ENCODE assay signal across 8 cellular contexts in the genomic region with DNA sequence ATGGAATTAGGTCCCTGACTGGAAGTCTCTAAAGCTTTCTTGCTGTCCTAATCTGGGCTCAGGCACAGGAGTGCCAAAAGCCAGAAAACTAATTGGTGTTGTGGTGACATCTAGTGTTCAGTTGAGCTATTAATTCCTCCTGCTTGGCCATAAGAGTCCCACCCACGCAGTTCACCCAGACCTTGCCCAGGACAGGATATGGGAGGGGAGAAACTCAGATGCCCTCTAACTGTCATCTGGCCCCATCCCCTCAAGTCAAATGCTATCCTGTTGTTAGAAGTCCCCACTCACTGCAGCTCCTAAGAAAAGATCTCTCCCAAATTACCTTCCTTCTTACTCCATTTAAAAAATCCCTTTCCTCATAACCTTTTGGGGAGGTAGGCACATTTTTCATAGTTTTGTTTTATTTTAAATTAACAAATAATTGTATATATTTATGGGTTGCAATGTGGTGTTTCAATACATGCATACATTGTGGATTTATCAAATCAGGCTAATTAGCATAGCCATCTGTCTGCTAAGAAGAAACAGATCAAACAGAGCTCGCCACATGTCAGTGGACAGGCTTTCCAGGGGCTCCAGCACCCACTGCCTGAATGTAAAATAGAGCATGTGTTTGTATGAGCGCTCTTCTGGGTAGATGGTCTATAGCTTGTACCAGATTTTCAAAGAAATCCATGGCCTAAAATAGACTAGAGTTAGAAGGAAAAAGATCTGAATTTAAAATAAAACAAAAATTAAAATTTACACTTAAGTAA.
DNase-seq lines count a peak whose midpoint lies in the region; ATAC-seq and TF ChIP-seq lines count a peak whose summit lies in the region.

No MANE protein-coding gene starts in this region.

- no peak overlapping the region for H3K4me3 ChIP-seq in GM23248
- no peak overlapping the region for H3K4me3 ChIP-seq in OCI-LY1 (ENCODE audit: low read depth, low read length, poor library complexity, severe bottlenecking)

- no peaks in the 10 kb centered on the region for H3K9me2 ChIP-seq in GM23248 (ENCODE audit: insufficient read depth)
- H3K9me2 ChIP-seq in OCI-LY1 (ENCODE audit: low read depth, low read length) = no peaks in the 10 kb centered on the region

- H3F3A ChIP-seq in GM23248 (ENCODE audit: insufficient read depth) (peaks cover 27% of the 10 kb centered on the region), OCI-LY1 (ENCODE audit: insufficient read depth, low read length) (no peaks in the 10 kb centered on the region)

- no peaks in the 10 kb centered on the region for H3K36me3 Mint-ChIP-seq in activated T-cell treated with anti-CD3 and anti-CD28 coated beads, Interleukin-2, amount 50 U/mL, for 72 hours (ENCODE audit: insufficient read depth in 2 of 2)

- H3K9ac ChIP-seq in GM23248 (no peak overlapping the region), OCI-LY1 (ENCODE audit: low read length) (no peak overlapping the region)

- peak; percentile 84 for TF ChIP-seq CTCF in OCI-LY1 (IDR thresholded peaks at IDR 0.05; ENCODE audit: low read length)

- no peak overlapping the region for H2AFZ ChIP-seq in GM23248
- H2AFZ ChIP-seq in OCI-LY1 (ENCODE audit: low read length) = no peak overlapping the region

- ATAC-seq in activated T-cell treated with anti-CD3 and anti-CD28 coated beads, Interleukin-2, amount 50 U/mL, for 72 hours (replicated peaks in 1 of 2) = peak; percentile 51 to 68

- TF ChIP-seq EP300 in Ishikawa (IDR thresholded peaks at IDR 0.05; ENCODE audit: borderline replicate concordance) = no peak

- H3K79me2 ChIP-seq in GM23248 (ENCODE audit: insufficient read depth) (no peaks in the 10 kb centered on the region), OCI-LY1 (ENCODE audit: insufficient read depth, low read length) (no peaks in the 10 kb centered on the region)

- peaks cover 47% of the 10 kb centered on the region for H3K4me1 ChIP-seq in GM23248 (ENCODE audit: insufficient read depth)
- H3K4me1 ChIP-seq in OCI-LY1 (ENCODE audit: insufficient read depth, low read length, severe bottlenecking) = peaks cover 50% of the 10 kb centered on the region

- H3K9me3 ChIP-seq in GM23248 (ENCODE audit: low read depth) = no peaks in the 10 kb centered on the region
- H3K9me3 ChIP-seq in OCI-LY1 (ENCODE audit: low read length) = no peaks in the 10 kb centered on the region

- H3K27ac Mint-ChIP-seq in activated T-cell treated with anti-CD3 and anti-CD28 coated beads, Interleukin-2, amount 50 U/mL, for 72 hours = peak overlapping the region; percentile 34

- H3K36me3 ChIP-seq in GM23248 (ENCODE audit: low read depth) (no peaks in the 10 kb centered on the region), OCI-LY1 (ENCODE audit: insufficient read depth, low read length) (no peaks in the 10 kb centered on the region)

- TF ChIP-seq RAD21 in Ishikawa (IDR thresholded peaks at IDR 0.05; ENCODE audit: low read depth) = peak; percentile 90

- H3K27me3 ChIP-seq in GM23248 (replicated peaks; ENCODE audit: insufficient read depth) (no peaks in the 10 kb centered on the region), OCI-LY1 (ENCODE audit: insufficient read depth, low read length) (no peaks in the 10 kb centered on the region)

- H3K27me3 Mint-ChIP-seq in activated T-cell treated with anti-CD3 and anti-CD28 coated beads, Interleukin-2, amount 50 U/mL, for 72 hours (ENCODE audit: low read depth) = no peaks in the 10 kb centered on the region

- in situ Hi-C loops in GM23248 (cut with MboI) = loop anchor here (10.0 kb wide), 1 partner anchor 197 kb away; no protein-coding TSS in a partner anchor

- H3K4me3 Mint-ChIP-seq in activated T-cell treated with anti-CD3 and anti-CD28 coated beads, Interleukin-2, amount 50 U/mL, for 72 hours = peak overlapping the region in 1 of 2 donors; percentile 17

- peaks cover 51% of the 10 kb centered on the region for H3K4me1 Mint-ChIP-seq in activated T-cell treated with anti-CD3 and anti-CD28 coated beads, Interleukin-2, amount 50 U/mL, for 72 hours (ENCODE audit: low read depth)

- H3K4me2 ChIP-seq in GM23248 (ENCODE audit: unreplicated experiment) (no peak overlapping the region), OCI-LY1 (ENCODE audit: low read length) (no peak overlapping the region)

- peak; percentile 52 for DNase-seq in NCI-H510A treated with DMSO at 0.1 percent for 48 hours (lab: John Stamatoyannopoulos, UW)
- no peak for DNase-seq in NCI-H510A (lab: John Stamatoyannopoulos, UW)
- peak; percentile 90 for DNase-seq in GM23248
- DNase-seq in activated T-cell treated with anti-CD3 and anti-CD28 coated beads, Interleukin-2, amount 50 U/mL, for 72 hours = peak; percentile 56 to 67
- DNase-seq in glomerular endothelial cell (ENCODE audit: extremely low read depth, low read depth, low spot score) = peak; percentile 80
- peak; percentile 96 for DNase-seq in pons (ENCODE audit: low spot score)

- WGBS in GM23248 (ENCODE audit: low coverage in 1 of 2, low lambda C conversion rate in 2 of 2, missing lambda C conversion rate in 2 of 2), 2 experiments = 46 to 54% methylated on average over 3 of the region's 3 CpGs

- H3K27ac ChIP-seq in GM23248 (no peak overlapping the region), OCI-LY1 (ENCODE audit: low read depth, low read length, poor library complexity, severe bottlenecking) (no peak overlapping the region)

- H3K9me3 Mint-ChIP-seq in activated T-cell treated with anti-CD3 and anti-CD28 coated beads, Interleukin-2, amount 50 U/mL, for 72 hours = no peaks in the 10 kb centered on the region

- H4K20me1 ChIP-seq in GM23248 (ENCODE audit: insufficient read depth) (no peaks in the 10 kb centered on the region), OCI-LY1 (ENCODE audit: insufficient read depth, low read length) (no peaks in the 10 kb centered on the region)

TF ChIP-seq in Ishikawa, 13 proteins besides CTCF, POLR2A, EP300 and RAD21:
- TF ChIP-seq EGR1 (IDR thresholded peaks at IDR 0.05) (peak; percentile 99), NFIC (IDR thresholded peaks at IDR 0.05) (peak; percentile 63), TEAD4 (IDR thresholded peaks at IDR 0.05) (no peak)
